8 cellular contexts compared by ENCODE assay signal in the genomic region with DNA sequence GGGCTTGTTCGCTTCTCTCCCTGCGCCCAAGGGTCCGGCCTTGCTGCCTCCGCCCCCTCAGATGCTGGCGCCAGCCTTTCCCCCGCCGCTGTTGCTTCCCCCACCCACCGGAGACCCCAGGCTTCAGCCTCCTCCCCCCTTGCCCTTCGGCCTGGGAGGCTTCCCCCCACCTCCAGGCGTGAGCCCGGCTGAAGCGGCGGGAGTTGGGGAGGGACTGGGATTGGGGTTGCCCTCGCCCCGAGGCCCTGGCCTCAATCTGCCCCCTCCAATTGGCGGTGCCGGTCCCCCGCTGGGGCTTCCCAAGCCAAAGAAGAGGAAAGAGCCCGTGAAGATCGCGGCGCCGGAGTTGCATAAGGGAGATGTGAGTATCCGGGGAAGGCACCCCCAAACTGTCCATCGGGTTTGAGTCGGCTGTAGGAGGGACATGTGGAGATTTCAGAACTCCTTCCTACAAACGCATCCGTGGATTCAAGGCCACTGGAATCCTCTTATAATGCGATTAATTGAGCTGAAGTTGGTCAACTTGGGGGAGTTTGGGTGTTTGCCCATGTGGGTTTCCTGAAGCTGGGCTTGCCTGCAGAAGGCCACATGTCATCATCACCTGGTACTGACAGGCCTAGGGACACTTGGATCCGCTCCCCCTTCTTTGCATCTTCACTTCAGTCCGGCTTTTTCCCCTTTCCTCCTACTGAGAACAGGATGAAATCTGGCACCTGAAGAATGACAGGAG. TPM values are rescaled to one million over a fixed set of nuclear protein-coding genes. Genes with fewer than 3 reads are reported as not detected.
DNase-seq lines count a peak whose midpoint lies in the region; ATAC-seq and TF ChIP-seq lines count a peak whose summit lies in the region.

No MANE protein-coding gene starts in this region.

- ATAC-seq in activated T-helper 17 cell treated with anti-CD3 and anti-CD28 coated beads, Interleukin-2, amount 50 U/mL, for 72 hours (replicated peaks), result peak; percentile 16
- peak; percentile 8 for ATAC-seq in left ventricle myocardium superior
- ATAC-seq in sciatic nerve, result peak; percentile 6
- no peak for ATAC-seq in GM21576 (IDR thresholded peaks at IDR 0.05; ENCODE audit: unreplicated experiment)

- H3K36me3 Mint-ChIP-seq in activated T-helper 17 cell treated with anti-CD3 and anti-CD28 coated beads, Interleukin-2, amount 50 U/mL, for 72 hours (ENCODE audit: low read depth), result peaks cover 47% of the 10 kb centered on the region

- intact Hi-C loops in left ventricle myocardium superior (cut with micrococcal nuclease) (loop anchor here (5.0 kb wide), 1 partner anchor 41 kb away; a partner anchor contains a TSS), sciatic nerve (cut with DNase I) (no loop called here)

- peak; percentile 78 for DNase-seq in activated CD8-positive, alpha-beta memory T cell treated with anti-CD3 and anti-CD28 coated beads for 24 hours
- DNase-seq in activated CD8-positive, alpha-beta memory T cell treated with anti-CD3 and anti-CD28 coated beads, Interleukin-2, amount 50 U/mL, for 4 hours, result no peak
- DNase-seq in HT1080 (ENCODE audit: low read depth) (peak; percentile 18), left ventricle myocardium superior (peak; percentile 45), sciatic nerve (ENCODE audit: low spot score) (peak; percentile 81), HEK293T (ENCODE audit: extremely low spot score) (no peak)

- CTCF ChIA-PET in HEK293T (lab: Yijun Ruan, JAX), result interaction anchor here (1.2 to 2.6 kb wide), 3 partner anchors 41 to 79 kb away, joined by 5 to 22 read pairs (median 15); no protein-coding TSS in a partner anchor

- H3K4me1 Mint-ChIP-seq in activated T-helper 17 cell treated with anti-CD3 and anti-CD28 coated beads, Interleukin-2, amount 50 U/mL, for 72 hours, result peaks cover 40% of the 10 kb centered on the region

- H3K27me3 Mint-ChIP-seq in activated T-helper 17 cell treated with anti-CD3 and anti-CD28 coated beads, Interleukin-2, amount 50 U/mL, for 72 hours, result no peaks in the 10 kb centered on the region

- H3K27ac Mint-ChIP-seq in activated T-helper 17 cell treated with anti-CD3 and anti-CD28 coated beads, Interleukin-2, amount 50 U/mL, for 72 hours, result no peak overlapping the region

- H3K9me3 Mint-ChIP-seq in activated T-helper 17 cell treated with anti-CD3 and anti-CD28 coated beads, Interleukin-2, amount 50 U/mL, for 72 hours, result no peaks in the 10 kb centered on the region

- H3K4me3 Mint-ChIP-seq in activated T-helper 17 cell treated with anti-CD3 and anti-CD28 coated beads, Interleukin-2, amount 50 U/mL, for 72 hours, result no peak overlapping the region

- POLR2A ChIA-PET in HEK293T (lab: Yijun Ruan, JAX), result interaction anchor here (1.0 to 7.7 kb wide), 12 partner anchors 13 to 176 kb away, joined by 3 to 123 read pairs (median 8); a partner anchor contains a TSS

TF ChIP-seq in HEK293T, 16 proteins besides CTCF, POLR2A, EP300 and RAD21:
- TF ChIP-seq SUZ12 (IDR thresholded peaks at IDR 0.05) (no peak), CTBP1 (IDR thresholded peaks at IDR 0.05; ENCODE audit: borderline replicate concordance) (no peak), HDGF (IDR thresholded peaks at IDR 0.05; ENCODE audit: borderline replicate concordance) (no peak), FOXK2 (IDR thresholded peaks at IDR 0.05) (no peak), FOXA1 (IDR thresholded peaks at IDR 0.05) (no peak), L3MBTL2 (conservative IDR thresholded peaks at IDR 0.05) (no peak), LEF1 (IDR thresholded peaks at IDR 0.05; ENCODE audit: borderline replicate concordance) (no peak)
- TF ChIP-seq, protein P1, sequence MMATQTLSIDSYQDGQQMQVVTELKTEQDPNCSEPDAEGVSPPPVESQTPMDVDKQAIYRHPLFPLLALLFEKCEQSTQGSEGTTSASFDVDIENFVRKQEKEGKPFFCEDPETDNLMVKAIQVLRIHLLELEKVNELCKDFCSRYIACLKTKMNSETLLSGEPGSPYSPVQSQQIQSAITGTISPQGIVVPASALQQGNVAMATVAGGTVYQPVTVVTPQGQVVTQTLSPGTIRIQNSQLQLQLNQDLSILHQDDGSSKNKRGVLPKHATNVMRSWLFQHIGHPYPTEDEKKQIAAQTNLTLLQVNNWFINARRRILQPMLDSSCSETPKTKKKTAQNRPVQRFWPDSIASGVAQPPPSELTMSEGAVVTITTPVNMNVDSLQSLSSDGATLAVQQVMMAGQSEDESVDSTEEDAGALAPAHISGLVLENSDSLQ (IDR thresholded peaks at IDR 0.05), result no peak

RNA-seq across cellular contexts. Expression of a gene that starts 0.7 kb away (rescaled TPM):
- total RNA-seq in HT1080 (2014; rRNA removed; shearing (Covaris generic)), result 69.5 and 122 TPM in 2 replicates
- 59.2 and 73.1 TPM in 2 replicates for polyA plus RNA-seq in HT1080 (2015; cell fraction: cytosol; rRNA removed)
- 77.3 and 85.0 TPM in 2 replicates for polyA plus RNA-seq in HT1080 (2015; cell fraction: nucleus; rRNA removed)
- total RNA-seq in activated T-helper 17 cell treated with anti-CD3 and anti-CD28 coated beads, Interleukin-2, amount 50 U/mL, for 72 hours, result 10 to 100 TPM; 54.0 to 76.7 TPM
- total RNA-seq in left ventricle myocardium superior (41.3 TPM), sciatic nerve (52.8 TPM)

RNA-seq across cellular contexts. Expression of a gene that starts 16.6 kb away (rescaled TPM):
- total RNA-seq in HT1080 (2014; rRNA removed; shearing (Covaris generic)), result 522 and 576 TPM in 2 replicates
- polyA plus RNA-seq in HT1080 (2015; cell fraction: cytosol; rRNA removed), result 364 and 385 TPM in 2 replicates
- 227 and 246 TPM in 2 replicates for polyA plus RNA-seq in HT1080 (2015; cell fraction: nucleus; rRNA removed)
- total RNA-seq in activated T-helper 17 cell treated with anti-CD3 and anti-CD28 coated beads, Interleukin-2, amount 50 U/mL, for 72 hours, result 100 to 1,000 TPM; 270 to 361 TPM
- 185 TPM for total RNA-seq in left ventricle myocardium superior
- total RNA-seq in sciatic nerve, result 112 TPM

RNA-seq across cellular contexts. Expression of a gene that starts 27.2 kb away (rescaled TPM):
- 163 and 192 TPM in 2 replicates for total RNA-seq in HT1080 (2014; rRNA removed; shearing (Covaris generic))
- polyA plus RNA-seq in HT1080 (2015; cell fraction: cytosol; rRNA removed), result 160 and 175 TPM in 2 replicates
- polyA plus RNA-seq in HT1080 (2015; cell fraction: nucleus; rRNA removed), result 94.5 and 109 TPM in 2 replicates
- total RNA-seq in activated T-helper 17 cell treated with anti-CD3 and anti-CD28 coated beads, Interleukin-2, amount 50 U/mL, for 72 hours, result 10 to 100 TPM; 58.8 to 67.0 TPM
- total RNA-seq in left ventricle myocardium superior, result 96.1 TPM
- total RNA-seq in sciatic nerve, result 59.5 TPM

RNA-seq across cellular contexts. Expression of a gene that starts 39.5 kb away (rescaled TPM):
- total RNA-seq in HT1080 (2014; rRNA removed; shearing (Covaris generic)), result 27.6 and 39.8 TPM in 2 replicates
- 44.0 and 45.2 TPM in 2 replicates for polyA plus RNA-seq in HT1080 (2015; cell fraction: cytosol; rRNA removed)
- 32.8 and 38.5 TPM in 2 replicates for polyA plus RNA-seq in HT1080 (2015; cell fraction: nucleus; rRNA removed)
- 10 to 100 TPM; 38.8 to 74.9 TPM for total RNA-seq in activated T-helper 17 cell treated with anti-CD3 and anti-CD28 coated beads, Interleukin-2, amount 50 U/mL, for 72 hours
- total RNA-seq in left ventricle myocardium superior (12.0 TPM), sciatic nerve (19.4 TPM)

RNA-seq across cellular contexts. Expression of a gene that starts 39.8 kb away (rescaled TPM):
- 10.9 and 15.7 TPM in 2 replicates for total RNA-seq in HT1080 (2014; rRNA removed; shearing (Covaris generic))
- polyA plus RNA-seq in HT1080 (2015; cell fraction: cytosol; rRNA removed), result 14.2 and 17.3 TPM in 2 replicates
- 35.5 and 53.7 TPM in 2 replicates for polyA plus RNA-seq in HT1080 (2015; cell fraction: nucleus; rRNA removed)
- 10 to 100 TPM; 29.0 to 51.6 TPM for total RNA-seq in activated T-helper 17 cell treated with anti-CD3 and anti-CD28 coated beads, Interleukin-2, amount 50 U/mL, for 72 hours
- total RNA-seq in left ventricle myocardium superior, result 14.7 TPM
- 35.9 TPM for total RNA-seq in sciatic nerve

Comparison
In these comparisons a context has a peak if more than half of its experiments do, and no peak if none do; other contexts are left out.
1. DNase-seq: peak in activated CD8-positive, alpha-beta memory T cell treated with anti-CD3 and anti-CD28 coated beads for 24 hours (single experiment), HT1080 (single experiment), left ventricle myocardium superior (single experiment) and sciatic nerve (single experiment); none in activated CD8-positive, alpha-beta memory T cell treated with anti-CD3 and anti-CD28 coated beads, Interleukin-2, amount 50 U/mL, for 4 hours (single experiment) and HEK293T (single experiment).